20 cellular contexts compared by ENCODE assay signal in the genomic region with DNA sequence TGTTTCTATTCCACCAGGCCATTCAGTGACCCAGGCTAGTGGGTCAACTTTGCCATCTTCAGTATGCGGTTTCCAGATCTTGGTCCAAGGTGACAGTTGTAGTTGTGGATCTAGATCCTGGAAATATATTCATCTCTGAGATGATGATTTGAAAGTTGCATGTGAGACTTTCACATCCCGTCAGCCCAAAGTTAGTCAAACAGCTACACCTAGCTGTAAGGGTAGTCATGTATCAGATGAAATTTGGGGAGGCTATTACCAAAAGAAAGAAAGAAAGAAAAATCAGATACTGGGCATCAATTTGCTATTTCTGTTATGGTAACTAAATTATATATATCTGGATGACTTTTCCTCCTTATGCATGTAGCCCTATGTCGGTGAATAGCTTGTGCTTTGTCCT.
A peak's percentile ranks its signal among the peaks of the same experiment; 100 is the strongest.
DNase-seq lines count a peak whose midpoint lies in the region; FAIRE-seq and TF ChIP-seq lines count a peak whose summit lies in the region.
"Had no signal": no experiment of that assay in that cellular context is flagged by ENCODE, and none has a peak within 500 bp of the region (broad histone marks: within the 10 kb centered on the region; RNA-seq: fewer than 3 reads in every experiment).

No MANE protein-coding gene starts in this region.

- no peak overlapping the region for H3K27ac ChIP-seq in kidney (ENCODE audit: low read depth in 2 of 2, low read length in 2 of 2)
- H3K27ac ChIP-seq: adrenal gland, upper lobe of right lung had no signal

- no peak overlapping the region for H3K4me3 ChIP-seq in H7 (ENCODE audit: insufficient read depth, low read depth, low read length)
- H3K4me3 ChIP-seq in kidney (ENCODE audit: low read length in 2 of 2), result no peak overlapping the region
- H3K4me3 ChIP-seq: adrenal gland, upper lobe of right lung had no signal

- DNase-seq in D721Med (ENCODE audit: insufficient read length, low spot score) (no peak), H7 (peak; percentile 23), SK-MEL-5 (ENCODE audit: low read depth, low spot score) (peak; percentile 21), kidney (no peak), DMS79 treated with DMSO at 0.1 percent for 48 hours (lab: John Stamatoyannopoulos, UW) (no peak), NCI-H1048 (lab: John Stamatoyannopoulos, UW) (no peak), LoVo (ENCODE audit: low spot score) (no peak)
- DNase-seq: activated CD4-positive, alpha-beta T cell treated with anti-CD3 and anti-CD28 coated beads, Interleukin-2, amount 50 U/mL, for 48 hours; activated gamma-delta T cell treated with Interleukin-2 at 50 U/mL for 16 hours; activated T-cell treated with anti-CD3 and anti-CD28 coated beads for 4 hours; adrenal gland; AML-193; COR-L47; MV-4-11; NCI-H2029 treated with DMSO at 0.1 percent for 48 hours; NCI-H510A; SHP77 treated with DMSO at 0.1 percent for 48 hours; T-helper 1 cell; upper lobe of right lung had no signal

- H3K4me1 ChIP-seq in kidney (ENCODE audit: control insufficient read depth in 1 of 2, insufficient read depth in 1 of 2, low read depth in 1 of 2, low read length in 2 of 2), result no peaks in the 10 kb centered on the region
- H3K4me1 ChIP-seq: adrenal gland, upper lobe of right lung had no signal

- intact Hi-C loops in kidney (cut with DNase I), result no loop called here

- TF ChIP-seq CTCF in D721Med (IDR thresholded peaks at IDR 0.05; ENCODE audit: insufficient read depth, missing control alignments), result peak; percentile 6
- peak; percentile 25 for TF ChIP-seq CTCF in kidney (IDR thresholded peaks at IDR 0.05; ENCODE audit: borderline replicate concordance, extremely low read depth, insufficient read depth)

- H3K9me3 ChIP-seq in kidney (ENCODE audit: control insufficient read depth in 1 of 2, low read length in 2 of 2), result no peaks in the 10 kb centered on the region
- H3K9me3 ChIP-seq: adrenal gland, upper lobe of right lung had no signal

- FAIRE-seq in D721Med (lab: Jason Lieb, UNC) (no peak), kidney (lab: Jason Lieb, UNC) (no peak)
- FAIRE-seq: endothelial cell of umbilical vein had no signal

- H3K9ac ChIP-seq in kidney (ENCODE audit: low read length in 2 of 2), result no peak overlapping the region

- no peaks in the 10 kb centered on the region for H3K36me3 ChIP-seq in H7 (replicated peaks; ENCODE audit: control insufficient read depth, insufficient read depth, low read length)
- no peaks in the 10 kb centered on the region for H3K36me3 ChIP-seq in kidney (ENCODE audit: control insufficient read depth in 1 of 2, insufficient read depth in 2 of 2, low read length in 2 of 2)
- H3K36me3 ChIP-seq: adrenal gland, upper lobe of right lung had no signal

- H3K27me3 ChIP-seq in H7 (ENCODE audit: control insufficient read depth, insufficient read depth, low read length), result no peaks in the 10 kb centered on the region
- H3K27me3 ChIP-seq: upper lobe of right lung had no signal

- in situ Hi-C loops in SK-MEL-5 (cut with HindIII; ENCODE audit: low pct_unique_long_range_greater_than_20kb, low sequenced_read_pairs), result no loop called here

Comparison
In these comparisons a context has a peak if more than half of its experiments do, and no peak if none do; other contexts are left out.
1. DNase-seq: peak in H7 (single experiment) and SK-MEL-5 (single experiment); none in D721Med (single experiment), kidney (single experiment), DMS79 treated with DMSO at 0.1 percent for 48 hours (single experiment), NCI-H1048 (single experiment) and LoVo (single experiment).